Comparison of ENCODE assay signal across 8 cellular contexts in genomic region chr19:42176990-42177685, GRCh38. TPM values are rescaled to one million over a fixed set of nuclear protein-coding genes. Genes with fewer than 3 reads are reported as not detected.
DNase-seq lines count a peak whose midpoint lies in the region; ATAC-seq, FAIRE-seq and TF ChIP-seq lines count a peak whose summit lies in the region.

No MANE protein-coding gene starts in this region.

- peaks cover 0 to 7% of the 10 kb centered on the region in 2 donors for H3K4me1 ChIP-seq in esophagus (ENCODE audit: control insufficient read depth in 2 of 2, insufficient read depth in 2 of 2, low read length in 1 of 2)

- H3K9me3 ChIP-seq in esophagus (ENCODE audit: control insufficient read depth in 2 of 2, insufficient read depth in 1 of 2, low read depth in 1 of 2, low read length in 1 of 2): no peaks in the 10 kb centered on the region

- ATAC-seq in GM18870 (IDR thresholded peaks at IDR 0.05; ENCODE audit: unreplicated experiment): no peak

- no peak for FAIRE-seq in D721Med (lab: Jason Lieb, UNC)

- peak; percentile 42 for TF ChIP-seq CTCF in D721Med (IDR thresholded peaks at IDR 0.05; ENCODE audit: insufficient read depth, missing control alignments)

- DNase-seq in D721Med (ENCODE audit: insufficient read length, low spot score): peak; percentile 47
- peak; percentile 83 for DNase-seq in HT-29 (ENCODE audit: low spot score)
- peak; percentile 69 for DNase-seq in NOMO-1 treated with DMSO at 0.1 percent for 48 hours (lab: John Stamatoyannopoulos, UW; ENCODE audit: unreplicated experiment)
- DNase-seq in activated T-cell treated with anti-CD3 and anti-CD28 coated beads for 24 hours (ENCODE audit: low read depth): peak; percentile 71
- DNase-seq in myocyte (ENCODE audit: low read depth): peak; percentile 79
- peak; percentile 68 for DNase-seq in stimulated activated CD8-positive, alpha-beta memory T cell treated with anti-CD3 and anti-CD28 coated beads, Interleukin-4, amount 100 ng/mL, for 24 hours (ENCODE audit: low read depth)

- WGBS in esophagus, 2 donors: 1% methylated on average over 36 to 61 of the region's 66 CpGs

- peaks cover 0 to 14% of the 10 kb centered on the region in 2 donors for H3K27me3 ChIP-seq in esophagus (ENCODE audit: control insufficient read depth in 1 of 2, insufficient read depth in 2 of 2, low read length in 2 of 2)

- peak overlapping the region; percentile 16 to 30 for H3K4me3 ChIP-seq in esophagus (ENCODE audit: low read depth in 1 of 2, low read length in 2 of 2)

- no peak overlapping the region for H3K27ac ChIP-seq in esophagus (ENCODE audit: low read depth in 2 of 2, low read length in 1 of 2)

- no peaks in the 10 kb centered on the region for H3K36me3 ChIP-seq in esophagus (ENCODE audit: control insufficient read depth in 2 of 2, insufficient read depth in 2 of 2, low read length in 1 of 2)

RNA-seq across cellular contexts. Expression of gene DEDD2, which starts 40.3 kb away (rescaled TPM):
- 121 and 124 TPM in 2 replicates for total RNA-seq in HT-29 (2014; rRNA removed; shearing (Covaris generic))
- polyA plus RNA-seq in esophagus: 10 to 100 TPM; 20.7 to 21.9 TPM
- 26.3 and 34.5 TPM in 2 replicates for total RNA-seq in myocyte
- 20.1 TPM for polyA plus RNA-seq in myocyte (2012)

RNA-seq across cellular contexts. Expression of gene ZNF526, which starts 43.0 kb away (rescaled TPM):
- total RNA-seq in HT-29 (2014; rRNA removed; shearing (Covaris generic)): 15.3 and 15.9 TPM in 2 replicates
- polyA plus RNA-seq in esophagus: 1 to 10 TPM; 2.3 to 3.6 TPM
- total RNA-seq in myocyte: 6.6 and 7.1 TPM in 2 replicates
- polyA plus RNA-seq in myocyte (2012): 6.2 TPM

RNA-seq across cellular contexts. Expression of gene POU2F2, which starts 44.9 kb away (rescaled TPM):
- 0.03 and 0.44 TPM in 2 replicates for total RNA-seq in HT-29 (2014; rRNA removed; shearing (Covaris generic))
- polyA plus RNA-seq in esophagus: under 1 TPM; 0.39 to 0.79 TPM
- total RNA-seq in myocyte: 0.03 TPM in 1 of 2 replicates, not detected in the other
- polyA plus RNA-seq in myocyte (2012): 0.18 TPM
